Comparison of ENCODE assay signal across 29 cellular contexts in the genomic region with DNA sequence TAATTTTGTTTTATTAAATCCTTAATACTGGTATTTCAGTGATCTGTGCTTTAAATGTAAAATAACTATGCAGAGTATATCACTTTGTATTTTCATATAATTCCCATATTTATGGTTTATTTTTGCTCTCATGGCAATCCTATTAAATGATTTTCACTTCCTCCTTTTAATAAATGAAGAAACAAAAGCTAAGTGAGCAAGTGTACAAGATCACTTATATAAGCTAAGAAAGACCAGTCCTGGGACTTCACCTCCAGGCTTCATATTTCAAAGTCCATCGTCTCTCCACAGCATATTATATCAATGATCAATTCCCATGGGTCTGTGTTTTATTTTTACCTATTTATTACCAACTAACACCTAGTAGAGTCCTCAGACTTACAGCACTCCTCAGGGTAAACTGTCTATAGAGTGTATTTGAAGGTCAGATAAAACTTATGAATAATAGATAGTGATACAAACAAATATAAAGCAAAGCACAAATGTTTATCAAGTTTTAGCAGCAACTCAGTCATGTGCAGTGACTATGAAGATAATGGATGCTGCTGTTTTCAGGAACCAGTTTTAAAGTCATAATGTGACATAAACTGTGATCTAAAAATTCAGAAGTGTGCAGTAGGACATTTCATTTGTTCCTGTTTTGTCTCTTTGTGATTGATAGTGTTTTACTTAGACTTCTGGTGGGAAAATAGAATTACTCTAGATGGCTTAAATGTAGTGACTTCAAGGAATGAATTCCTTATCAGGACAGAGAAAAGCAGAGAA. TPM values are rescaled to one million over a fixed set of nuclear protein-coding genes. Genes with fewer than 3 reads are reported as not detected.
"Had no signal": no experiment of that assay in that cellular context is flagged by ENCODE, and none has a peak within 500 bp of the region (broad histone marks: within the 10 kb centered on the region; RNA-seq: fewer than 3 reads in every experiment).

No MANE protein-coding gene starts in this region.

- H3K27me3 Mint-ChIP-seq: activated CD4-positive, alpha-beta memory T cell treated with anti-CD3 and anti-CD28 coated beads, Interleukin-2, amount 10 ng/mL, durations not matched to agents 7 days and 5 days; activated CD4-positive, alpha-beta T cell treated with anti-CD3 and anti-CD28 coated beads, Interleukin-2, amount 10 ng/mL, durations not matched to agents 7 days and 5 days; activated naive CD8-positive, alpha-beta T cell treated with anti-CD3 and anti-CD28 coated beads, Interleukin-2, amount 50 U/mL, for 24 hours; activated T-helper 17 cell treated with anti-CD3 and anti-CD28 coated beads, Interleukin-2, amount 50 U/mL, for 72 hours had no signal

- H2AFZ ChIP-seq: neural progenitor cell, parathyroid adenoma had no signal

- H3K27ac ChIP-seq: breast epithelium, esophagus muscularis mucosa, foreskin keratinocyte, neural progenitor cell, parathyroid adenoma, right atrium auricular region, testis, transverse colon had no signal

- H3K4me2 ChIP-seq: neural progenitor cell had no signal

- H3K4me1 ChIP-seq: breast epithelium, esophagus muscularis mucosa, foreskin keratinocyte, neural progenitor cell, parathyroid adenoma, testis, transverse colon had no signal

- H3K36me3 Mint-ChIP-seq: natural killer cell, neural progenitor cell had no signal

- DNase-seq: activated CD4-positive, alpha-beta memory T cell treated with anti-CD3 and anti-CD28 coated beads, Interleukin-2, amount 10 ng/mL, durations not matched to agents 7 days and 5 days; activated CD4-positive, alpha-beta T cell treated with anti-CD3 and anti-CD28 coated beads for 1 hour; activated CD4-positive, alpha-beta T cell treated with anti-CD3 and anti-CD28 coated beads, Interleukin-2, amount 10 ng/mL, durations not matched to agents 7 days and 5 days; activated gamma-delta T cell treated with Interleukin-2 at 50 U/mL for 16 hours; activated naive CD4-positive, alpha-beta T cell treated with anti-CD3 and anti-CD28 coated beads, Interleukin-2, amount 50 U/mL, for 16 hours; activated naive CD8-positive, alpha-beta T cell treated with anti-CD3 and anti-CD28 coated beads, Interleukin-2, amount 50 U/mL, for 24 hours; activated T-cell treated with anti-CD3 and anti-CD28 coated beads, Interleukin-2, amount 50 U/mL, for 4 hours; central memory CD4-positive, alpha-beta T cell; dermis blood vessel endothelial cell; effector CD4-positive, alpha-beta T cell; foreskin keratinocyte; heart left ventricle; hypothalamus; immature natural killer cell; kidney; left colon; natural killer cell; occipital lobe; stimulated activated CD4-positive, alpha-beta T cell treated with anti-CD3 and anti-CD28 coated beads, Interleukin-15, amount 100 ng/mL, for 24 hours; stimulated activated CD4-positive, alpha-beta T cell treated with anti-CD3 and anti-CD28 coated beads, Interleukin-2, amount 100 ng/mL, for 24 hours; stimulated activated naive CD4-positive, alpha-beta T cell treated with Interleukin-2 at 50 U/mL for 16 hours; testis; transverse colon had no signal

- H3K4me3 ChIP-seq: breast epithelium, esophagus muscularis mucosa, heart left ventricle, neural progenitor cell, right atrium auricular region, testis, transverse colon had no signal

- H3K27ac Mint-ChIP-seq: activated CD4-positive, alpha-beta memory T cell treated with anti-CD3 and anti-CD28 coated beads, Interleukin-2, amount 10 ng/mL, durations not matched to agents 7 days and 5 days; activated CD4-positive, alpha-beta T cell treated with anti-CD3 and anti-CD28 coated beads, Interleukin-2, amount 10 ng/mL, durations not matched to agents 7 days and 5 days; activated naive CD8-positive, alpha-beta T cell treated with anti-CD3 and anti-CD28 coated beads, Interleukin-2, amount 50 U/mL, for 24 hours; activated T-helper 17 cell treated with anti-CD3 and anti-CD28 coated beads, Interleukin-2, amount 50 U/mL, for 72 hours; immature natural killer cell; natural killer cell; neural progenitor cell had no signal

- H3K27me3 ChIP-seq: breast epithelium, esophagus muscularis mucosa, foreskin keratinocyte, heart left ventricle, neural progenitor cell, right atrium auricular region, testis, transverse colon had no signal

- H3K4me3 Mint-ChIP-seq: activated CD4-positive, alpha-beta memory T cell treated with anti-CD3 and anti-CD28 coated beads, Interleukin-2, amount 10 ng/mL, durations not matched to agents 7 days and 5 days; activated CD4-positive, alpha-beta T cell treated with anti-CD3 and anti-CD28 coated beads, Interleukin-2, amount 10 ng/mL, durations not matched to agents 7 days and 5 days; activated naive CD8-positive, alpha-beta T cell treated with anti-CD3 and anti-CD28 coated beads, Interleukin-2, amount 50 U/mL, for 24 hours; activated T-cell treated with anti-CD3 and anti-CD28 coated beads, Interleukin-2, amount 50 U/mL, for 4 hours; activated T-helper 17 cell treated with anti-CD3 and anti-CD28 coated beads, Interleukin-2, amount 50 U/mL, for 72 hours; immature natural killer cell; natural killer cell; neural progenitor cell had no signal

- H3K79me2 ChIP-seq: parathyroid adenoma had no signal

- ATAC-seq: activated naive CD8-positive, alpha-beta T cell treated with anti-CD3 and anti-CD28 coated beads, Interleukin-2, amount 50 U/mL, for 24 hours; activated T-cell treated with anti-CD3 and anti-CD28 coated beads, Interleukin-2, amount 50 U/mL, for 4 hours; activated T-helper 17 cell treated with anti-CD3 and anti-CD28 coated beads, Interleukin-2, amount 50 U/mL, for 72 hours; foreskin keratinocyte; heart left ventricle; left colon; natural killer cell had no signal

- H3K9me3 Mint-ChIP-seq: activated CD4-positive, alpha-beta memory T cell treated with anti-CD3 and anti-CD28 coated beads, Interleukin-2, amount 10 ng/mL, durations not matched to agents 7 days and 5 days; activated CD4-positive, alpha-beta T cell treated with anti-CD3 and anti-CD28 coated beads, Interleukin-2, amount 10 ng/mL, durations not matched to agents 7 days and 5 days; activated naive CD8-positive, alpha-beta T cell treated with anti-CD3 and anti-CD28 coated beads, Interleukin-2, amount 50 U/mL, for 24 hours; activated T-cell treated with anti-CD3 and anti-CD28 coated beads, Interleukin-2, amount 50 U/mL, for 4 hours; neural progenitor cell had no signal

- H3K9ac ChIP-seq: neural progenitor cell, parathyroid adenoma had no signal

- H3K36me3 ChIP-seq: breast epithelium, esophagus muscularis mucosa, heart left ventricle, neural progenitor cell, right atrium auricular region, transverse colon had no signal

- H3K4me1 Mint-ChIP-seq: activated CD4-positive, alpha-beta memory T cell treated with anti-CD3 and anti-CD28 coated beads, Interleukin-2, amount 10 ng/mL, durations not matched to agents 7 days and 5 days; activated CD4-positive, alpha-beta T cell treated with anti-CD3 and anti-CD28 coated beads, Interleukin-2, amount 10 ng/mL, durations not matched to agents 7 days and 5 days; activated T-helper 17 cell treated with anti-CD3 and anti-CD28 coated beads, Interleukin-2, amount 50 U/mL, for 72 hours; immature natural killer cell; natural killer cell; neural progenitor cell had no signal

- H3K9me3 ChIP-seq: breast epithelium, esophagus muscularis mucosa, heart left ventricle, right atrium auricular region, testis, transverse colon had no signal

RNA-seq across cellular contexts. Expression of a gene that starts 56.8 kb away (rescaled TPM):
- total RNA-seq: activated CD4-positive, alpha-beta memory T cell treated with anti-CD3 and anti-CD28 coated beads, Interleukin-2, amount 10 ng/mL, durations not matched to agents 7 days and 5 days; activated CD4-positive, alpha-beta T cell treated with anti-CD3 and anti-CD28 coated beads, Interleukin-2, amount 10 ng/mL, durations not matched to agents 7 days and 5 days had no signal
